Comparison of ENCODE assay signal across 8 cellular contexts in genomic region chr14:38255673-38256357, GRCh38. TPM values are rescaled to one million over a fixed set of nuclear protein-coding genes. Genes with fewer than 3 reads are reported as not detected.
DNase-seq lines count a peak whose midpoint lies in the region; FAIRE-seq and TF ChIP-seq lines count a peak whose summit lies in the region.

Gene CLEC14A (minus strand): TSS chr14:38256093. CDS start chr14:38256022, 71 bp downstream.

- H3K9me3 ChIP-seq in spleen, result peaks cover 0 to 3% (median under 1%) of the 10 kb centered on the region in 8 donors

- peaks cover 7% of the 10 kb centered on the region for H3K36me3 Mint-ChIP-seq in HFFc6 (ENCODE audit: low read depth)
- no peaks in the 10 kb centered on the region for H3K36me3 Mint-ChIP-seq in brain

- peaks cover 0 to 40% (median 15%) of the 10 kb centered on the region in 7 donors for H3K27me3 ChIP-seq in spleen (replicated peaks in 1 of 7)

- peaks cover 8% of the 10 kb centered on the region; the same call in 1 of the 2 replicates for H3K9me3 Mint-ChIP-seq in HFFc6
- peaks cover 2 to 10% (median 6%) of the 10 kb centered on the region in 5 experiments for H3K9me3 Mint-ChIP-seq in brain

- DNase-seq in HFFc6 (no peak), iris pigment epithelial cell (ENCODE audit: low read depth) (peak; percentile 41), spleen (peak; percentile 82), NOMO-1 treated with dmso at 0.1 percent for 144 hours (lab: John Stamatoyannopoulos, UW; ENCODE audit: unreplicated experiment) (no peak), HK-2 (ENCODE audit: unreplicated experiment) (no peak), GM19239 (ENCODE audit: insufficient read length, low spot score) (no peak)
- DNase-seq in activated effector memory CD4-positive, alpha-beta T cell treated with Interleukin-2 at 50 U/mL for 16 hours, result no peak

- H3K27me3 Mint-ChIP-seq in HFFc6 (ENCODE audit: insufficient read depth) (no peaks in the 10 kb centered on the region; the same call in 1 of the 2 replicates), brain (peaks cover 52% of the 10 kb centered on the region)

- TF ChIP-seq CTCF in HFFc6 (IDR thresholded peaks at IDR 0.05) (no peak), brain (conservative IDR thresholded peaks at IDR 0.05) (no peak), spleen (IDR thresholded peaks at IDR 0.05 in 8 of 11, conservative IDR thresholded peaks at IDR 0.05 in 3 of 11) (peak in 1 of 11 experiments; percentile 15)

- peak within 1 kb of the TSS; percentile 27 to 70 (median 42) for H3K4me3 ChIP-seq in spleen

- no peak for TF ChIP-seq POLR2A in spleen (IDR thresholded peaks at IDR 0.05)

- intact Hi-C loops in spleen (cut with DNase I; ENCODE audit: low total_unique reads), result no loop called here

- peak within 1 kb of the TSS; percentile 55 to 92 (median 88) for H3K27ac ChIP-seq in spleen

- FAIRE-seq in GM19239 (lab: Jason Lieb, UNC), result no peak

- H3K4me3 Mint-ChIP-seq in HFFc6, result peak within 1 kb of the TSS; percentile 24; the same call in 1 of the 2 replicates
- H3K4me3 Mint-ChIP-seq in brain, result peak within 1 kb of the TSS in 4 of 5 experiments; percentile 13 to 77 (median 62)

- H3K4me1 Mint-ChIP-seq in HFFc6 (ENCODE audit: low read depth) (peaks cover 10% of the 10 kb centered on the region), brain (no peaks in the 10 kb centered on the region)

- H3K4me1 ChIP-seq in spleen, result peaks cover 0 to 17% (median 12%) of the 10 kb centered on the region in 6 donors

- H3K36me3 ChIP-seq in spleen, result no peaks in the 10 kb centered on the region

- H3K27ac Mint-ChIP-seq in HFFc6 (no peak within 1 kb of the TSS), brain (no peak within 1 kb of the TSS)

- 2 to 16% (median 4%) methylated on average over 22 to 60 of the region's 60 CpGs for WGBS in spleen, 5 donors

RNA-seq across cellular contexts. Expression of gene CLEC14A, which starts in this region (rescaled TPM):
- under 1 TPM in 2 of 6 experiments, not detected in 4; 0.08 to 0.12 TPM for total RNA-seq in HFFc6 (2021; fragmentation: NEBNext Ultra II Directional; extraction: Animal tissue kit (Norgen Biotek cat#: 25700))
- 13.6 TPM for polyA plus RNA-seq in brain (ENCODE audit: insufficient read depth, low read depth, low replicate concordance)
- total RNA-seq in spleen, result 10 to 100 TPM; 16.5 to 33.6 (median 27.4) TPM
- polyA plus RNA-seq in spleen, result 10 to 100 TPM in 1 of 3 donors, 1 to 10 TPM in 2; 4.1 to 15.1 (median 10.0) TPM

Comparison
In these comparisons a context has a peak if more than half of its experiments do, and no peak if none do; other contexts are left out.
1. RNA of gene CLEC14A (total RNA-seq): 16.5 to 33.6 TPM in spleen; 0.08 to 0.12 TPM in HFFc6; every median in the first group is over 10 times any median in the second.
2. DNase-seq: peak in iris pigment epithelial cell (single experiment) and spleen (single experiment); none in HFFc6 (single experiment), activated effector memory CD4-positive, alpha-beta T cell treated with Interleukin-2 at 50 U/mL for 16 hours (single experiment), NOMO-1 treated with dmso at 0.1 percent for 144 hours (single experiment), HK-2 (single experiment) and GM19239 (single experiment).